Comparison of ENCODE assay signal across 8 cellular contexts in the genomic region with DNA sequence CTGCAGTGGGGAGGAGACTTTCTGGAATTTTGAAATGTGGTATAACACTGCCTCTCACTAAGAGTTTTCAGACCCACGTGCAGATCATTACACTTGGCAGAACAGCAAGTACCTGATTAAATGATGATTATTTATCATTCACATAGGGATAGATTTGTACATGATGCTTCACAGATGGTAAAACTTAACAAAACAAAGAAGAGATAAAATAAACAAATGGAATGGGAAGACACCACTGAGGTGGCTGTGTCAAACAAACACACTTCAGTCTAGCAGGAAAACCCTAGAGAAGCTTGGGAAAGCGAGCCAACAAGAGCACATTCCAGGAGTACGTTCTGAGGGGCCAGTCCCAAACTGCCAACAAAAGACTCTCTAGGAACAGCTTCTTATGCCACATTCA. TPM values are rescaled to one million over a fixed set of nuclear protein-coding genes. Genes with fewer than 3 reads are reported as not detected.
A peak's percentile ranks its signal among the peaks of the same experiment; 100 is the strongest.
DNase-seq lines count a peak whose midpoint lies in the region; ATAC-seq and TF ChIP-seq lines count a peak whose summit lies in the region.

No MANE protein-coding gene starts in this region.

- DNase-seq in activated T-cell treated with anti-CD3 and anti-CD28 coated beads, Interleukin-2, amount 50 U/mL, for 4 hours = no peak
- no peak for DNase-seq in activated T-cell treated with anti-CD3 and anti-CD28 coated beads, Interleukin-2, amount 50 U/mL, for 48 hours
- DNase-seq in fibroblast of villous mesenchyme (ENCODE audit: low read depth) = peak; percentile 32
- no peak for DNase-seq in stimulated activated naive CD8-positive, alpha-beta T cell treated with anti-CD3 and anti-CD28 coated beads, Interleukin-15, amount 100 ng/mL, for 72 hours
- DNase-seq in NCI-H1092 treated with DMSO at 0.1 percent for 48 hours (lab: John Stamatoyannopoulos, UW) = no peak
- DNase-seq in KBM-7 = no peak

- H3K27me3 Mint-ChIP-seq in activated T-cell treated with anti-CD3 and anti-CD28 coated beads, Interleukin-2, amount 50 U/mL, for 4 hours (ENCODE audit: low read depth) = no peaks in the 10 kb centered on the region
- H3K27me3 Mint-ChIP-seq in stimulated activated naive CD8-positive, alpha-beta T cell treated with anti-CD3 and anti-CD28 coated beads, Interleukin-15, amount 100 ng/mL, for 72 hours = no peaks in the 10 kb centered on the region

- H3K36me3 Mint-ChIP-seq in activated T-cell treated with anti-CD3 and anti-CD28 coated beads, Interleukin-2, amount 50 U/mL, for 4 hours (ENCODE audit: insufficient read depth) = peaks cover 34% of the 10 kb centered on the region

- H3K27ac Mint-ChIP-seq in stimulated activated naive CD8-positive, alpha-beta T cell treated with anti-CD3 and anti-CD28 coated beads, Interleukin-15, amount 100 ng/mL, for 72 hours = peak overlapping the region in 1 of 2 donors; percentile 26

- ATAC-seq in activated T-cell treated with anti-CD3 and anti-CD28 coated beads, Interleukin-2, amount 50 U/mL, for 4 hours = no peak
- no peak for ATAC-seq in stimulated activated naive CD8-positive, alpha-beta T cell treated with anti-CD3 and anti-CD28 coated beads, Interleukin-15, amount 100 ng/mL, for 72 hours
- ATAC-seq in HG02678 (IDR thresholded peaks at IDR 0.05; ENCODE audit: unreplicated experiment) = no peak

- H3K9me3 Mint-ChIP-seq in activated T-cell treated with anti-CD3 and anti-CD28 coated beads, Interleukin-2, amount 50 U/mL, for 4 hours = no peaks in the 10 kb centered on the region
- no peaks in the 10 kb centered on the region for H3K9me3 Mint-ChIP-seq in stimulated activated naive CD8-positive, alpha-beta T cell treated with anti-CD3 and anti-CD28 coated beads, Interleukin-15, amount 100 ng/mL, for 72 hours

- TF ChIP-seq CTCF in WI38 (IDR thresholded peaks at IDR 0.05; ENCODE audit: low read depth, low read length) (no peak), fibroblast of villous mesenchyme (IDR thresholded peaks at IDR 0.05; ENCODE audit: insufficient read depth, low read depth, low read length) (no peak)

- peaks cover 53% of the 10 kb centered on the region for H3K4me1 Mint-ChIP-seq in activated T-cell treated with anti-CD3 and anti-CD28 coated beads, Interleukin-2, amount 50 U/mL, for 4 hours (ENCODE audit: low read depth)
- H3K4me1 Mint-ChIP-seq in stimulated activated naive CD8-positive, alpha-beta T cell treated with anti-CD3 and anti-CD28 coated beads, Interleukin-15, amount 100 ng/mL, for 72 hours = peaks cover 55% of the 10 kb centered on the region

- peak overlapping the region; percentile 79 for H3K4me3 ChIP-seq in WI38 (ENCODE audit: low read depth, low read length)
- H3K4me3 ChIP-seq in fibroblast of villous mesenchyme (ENCODE audit: low read depth, low read length) = peak overlapping the region; percentile 95

- peak overlapping the region; percentile 99 for H3K4me3 Mint-ChIP-seq in activated T-cell treated with anti-CD3 and anti-CD28 coated beads, Interleukin-2, amount 50 U/mL, for 4 hours
- H3K4me3 Mint-ChIP-seq in stimulated activated naive CD8-positive, alpha-beta T cell treated with anti-CD3 and anti-CD28 coated beads, Interleukin-15, amount 100 ng/mL, for 72 hours = peak overlapping the region; percentile 91 to 93

- in situ Hi-C loops in KBM-7 (cut with MboI; ENCODE audit: low pct_unique_long_range_greater_than_20kb, low sequenced_read_pairs) = no loop called here

RNA-seq across cellular contexts. Expression of a gene that starts 1.8 kb away (rescaled TPM):
- 10 to 100 TPM; 43.6 to 47.8 (median 46.1) TPM for total RNA-seq in activated T-cell treated with anti-CD3 and anti-CD28 coated beads, Interleukin-2, amount 50 U/mL, for 4 hours
- total RNA-seq in fibroblast of villous mesenchyme = 19.0 and 23.2 TPM in 2 replicates
